11 cellular contexts compared by ENCODE assay signal in the genomic region with DNA sequence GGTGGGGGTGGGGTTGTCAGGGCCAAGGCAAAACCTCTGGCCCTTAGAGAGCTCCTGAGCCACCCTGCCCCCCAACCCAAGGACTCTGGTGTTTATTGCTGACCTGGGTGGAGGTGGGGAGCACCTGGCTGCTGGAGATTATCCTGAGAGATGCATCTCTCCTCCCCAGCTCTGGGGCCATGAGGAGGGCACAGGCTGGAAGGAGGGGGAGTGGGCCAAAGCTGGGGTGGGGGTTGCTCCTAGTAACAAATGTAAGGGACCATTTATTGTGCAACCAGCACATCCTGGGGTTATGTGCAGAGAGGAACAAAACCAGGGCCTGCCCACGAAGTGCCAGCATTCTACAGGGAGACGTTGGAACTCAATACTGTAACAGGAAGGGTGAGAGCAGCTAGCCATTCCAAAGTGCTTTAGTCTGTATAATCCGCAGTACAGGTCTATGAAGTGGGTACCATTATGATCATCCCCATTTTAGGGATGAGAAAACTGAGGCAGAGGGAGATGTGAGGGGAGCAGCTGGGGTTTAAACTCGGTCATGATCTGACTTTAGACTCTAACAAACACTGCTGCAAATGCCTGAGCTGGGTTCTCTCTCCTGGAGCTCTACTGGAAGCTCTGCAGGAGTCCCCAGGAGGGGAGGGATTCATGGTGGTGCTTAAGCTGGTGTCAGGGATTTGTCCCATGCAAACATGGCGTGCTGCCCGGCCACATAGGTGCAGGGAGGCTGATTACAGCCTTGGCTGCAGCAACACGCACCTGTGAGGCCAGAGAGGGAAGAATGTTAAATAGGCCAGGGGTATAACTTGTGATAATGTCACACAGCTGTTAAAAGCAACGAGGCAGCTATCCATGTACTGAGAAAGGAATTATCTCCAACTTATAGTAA. TPM values are rescaled to one million over a fixed set of nuclear protein-coding genes. Genes with fewer than 3 reads are reported as not detected.
DNase-seq lines count a peak whose midpoint lies in the region; ATAC-seq and TF ChIP-seq lines count a peak whose summit lies in the region.
"Had no signal": no experiment of that assay in that cellular context is flagged by ENCODE, and none has a peak within 500 bp of the region (broad histone marks: within the 10 kb centered on the region; RNA-seq: fewer than 3 reads in every experiment).

No MANE protein-coding gene starts in this region.

- peak overlapping the region; percentile 100 for H4K5ac ChIP-seq in IMR-90 (ENCODE audit: low read depth, low read length)

- H3K27me3 Mint-ChIP-seq in CD14-positive monocyte (ENCODE audit: low read depth in 3 of 3), result peaks cover under 1 to 5% (median 4%) of the 10 kb centered on the region in 3 donors
- no peaks in the 10 kb centered on the region for H3K27me3 Mint-ChIP-seq in activated CD8-positive, alpha-beta T cell treated with anti-CD3 and anti-CD28 coated beads for 36 hours
- no peaks in the 10 kb centered on the region for H3K27me3 Mint-ChIP-seq in natural killer cell treated with Interleukin-12 subunit alpha and Interleukin-12 subunit beta and Interleukin-15 and Interleukin-18, amount 100 ng/mL, for 72 hours

- CTCF ChIA-PET in IMR-90 (lab: Yijun Ruan, JAX), result interaction anchor here (0.6 to 1.9 kb wide), 3 partner anchors 36 to 117 kb away, joined by 4 to 7 read pairs (median 5); no protein-coding TSS in a partner anchor
- CTCF ChIA-PET in activated CD8-positive, alpha-beta T cell treated with anti-CD3 and anti-CD28 coated beads for 36 hours (lab: Charles Lee), result interaction anchor here (1.0 to 4.7 kb wide), 7 partner anchors 21 to 179 kb away, joined by 3 to 23 read pairs (median 3); a partner anchor contains a TSS

- no peak for TF ChIP-seq CTCF in CD14-positive monocyte (IDR thresholded peaks at IDR 0.05)
- TF ChIP-seq CTCF in IMR-90 (conservative IDR thresholded peaks at IDR 0.05; ENCODE audit: low read depth, low read length), result no peak
- TF ChIP-seq CTCF in activated CD8-positive, alpha-beta T cell treated with anti-CD3 and anti-CD28 coated beads for 36 hours (IDR thresholded peaks at IDR 0.05), result no peak

- no peak overlapping the region for H2BK20ac ChIP-seq in IMR-90 (ENCODE audit: low read depth, low read length)

- peak overlapping the region; percentile 93 to 96; a peak in 2 of 4 replicates for H4K8ac ChIP-seq in IMR-90 (ENCODE audit: low read depth in 2 of 2, low read length in 2 of 2)

- H3K4ac ChIP-seq in IMR-90 (ENCODE audit: low read depth, low read length), result no peak overlapping the region

- peak overlapping the region; percentile 94 for H2AK9ac ChIP-seq in IMR-90 (replicated peaks; ENCODE audit: low read depth, low read length, poor library complexity)

- peaks cover 13% of the 10 kb centered on the region for H3K9me1 ChIP-seq in IMR-90 (ENCODE audit: insufficient read depth, low read length)

- peak overlapping the region; percentile 81; the same call in 1 of the 2 replicates for H2AK5ac ChIP-seq in IMR-90 (ENCODE audit: low read depth, low read length)

- peak overlapping the region; percentile 95 to 99 (median 98) for H3K27ac Mint-ChIP-seq in CD14-positive monocyte
- H3K27ac Mint-ChIP-seq in activated CD8-positive, alpha-beta T cell treated with anti-CD3 and anti-CD28 coated beads for 36 hours, result peak overlapping the region; percentile 49
- H3K27ac Mint-ChIP-seq in natural killer cell treated with Interleukin-12 subunit alpha and Interleukin-12 subunit beta and Interleukin-15 and Interleukin-18, amount 100 ng/mL, for 72 hours, result peak overlapping the region; percentile 96 to 100

- ATAC-seq in IMR-90 (ENCODE audit: low read depth) (no peak), HG03565 (IDR thresholded peaks at IDR 0.05; ENCODE audit: unreplicated experiment) (no peak), GM18861 (IDR thresholded peaks at IDR 0.05; ENCODE audit: unreplicated experiment) (no peak)
- no peak for ATAC-seq in activated CD8-positive, alpha-beta T cell treated with anti-CD3 and anti-CD28 coated beads for 36 hours
- ATAC-seq in natural killer cell treated with Interleukin-12 subunit alpha and Interleukin-12 subunit beta and Interleukin-15 and Interleukin-18, amount 100 ng/mL, for 72 hours, result no peak

- H3K18ac ChIP-seq in IMR-90 (ENCODE audit: low read depth, low read length), result no peak overlapping the region

- H2AFZ ChIP-seq in IMR-90 (replicated peaks; ENCODE audit: low read length, poor library complexity), result peak overlapping the region; percentile 92

- no TSS peak for BruUV-seq in IMR-90 (replicated peaks; lab: Mats Ljungman, UMichigan)

- H3K9ac ChIP-seq in IMR-90 (ENCODE audit: low read depth, low read length), result no peak overlapping the region

- H3K4me3 Mint-ChIP-seq in CD14-positive monocyte, result peak overlapping the region; percentile 35 to 51
- H3K4me3 Mint-ChIP-seq in activated CD8-positive, alpha-beta T cell treated with anti-CD3 and anti-CD28 coated beads for 36 hours, result no peak overlapping the region
- H3K4me3 Mint-ChIP-seq in natural killer cell treated with Interleukin-12 subunit alpha and Interleukin-12 subunit beta and Interleukin-15 and Interleukin-18, amount 100 ng/mL, for 72 hours, result no peak overlapping the region

- no peaks in the 10 kb centered on the region for H3K9me3 Mint-ChIP-seq in CD14-positive monocyte
- no peaks in the 10 kb centered on the region for H3K9me3 Mint-ChIP-seq in activated CD8-positive, alpha-beta T cell treated with anti-CD3 and anti-CD28 coated beads for 36 hours
- no peaks in the 10 kb centered on the region for H3K9me3 Mint-ChIP-seq in natural killer cell treated with Interleukin-12 subunit alpha and Interleukin-12 subunit beta and Interleukin-15 and Interleukin-18, amount 100 ng/mL, for 72 hours

- H4K20me1 ChIP-seq in IMR-90 (ENCODE audit: insufficient read depth, low read length), result no peaks in the 10 kb centered on the region

- no peaks in the 10 kb centered on the region for H3K36me3 ChIP-seq in IMR-90 (ENCODE audit: control insufficient read depth, insufficient read depth, low read length)

- no peak overlapping the region for H2BK5ac ChIP-seq in IMR-90 (ENCODE audit: low read depth, low read length, poor library complexity, severe bottlenecking)

- H3K9me3 ChIP-seq in IMR-90 (ENCODE audit: control insufficient read depth, insufficient read depth, low read length), result no peaks in the 10 kb centered on the region

- H4K91ac ChIP-seq in IMR-90 (ENCODE audit: insufficient read depth, low read depth, low read length), result no peak overlapping the region

- no peak overlapping the region for H3K4me2 ChIP-seq in IMR-90 (ENCODE audit: low read depth, low read length)

- intact Hi-C loops in CD14-positive monocyte (cut with micrococcal nuclease), result loop anchor here in 1 of 2 donors (10.0 kb wide), 2 partner anchors 118 to 212 kb away; a partner anchor contains a TSS
- intact Hi-C loops in IMR-90 (cut with micrococcal nuclease), result no loop called here
- intact Hi-C loops in activated CD8-positive, alpha-beta T cell treated with anti-CD3 and anti-CD28 coated beads for 36 hours (cut with micrococcal nuclease), result no loop called here

- DNase-seq in CD14-positive monocyte (ENCODE audit: low spot score) (no peak), IMR-90 (no peak), NK-92 (lab: John Stamatoyannopoulos, UW; ENCODE audit: unreplicated experiment) (no peak), NCI-H2029 treated with DMSO at 0.1 percent for 48 hours (lab: John Stamatoyannopoulos, UW) (no peak)
- no peak for DNase-seq in activated CD8-positive, alpha-beta T cell treated with anti-CD3 and anti-CD28 coated beads for 36 hours
- no peak for DNase-seq in natural killer cell treated with Interleukin-12 subunit alpha and Interleukin-12 subunit beta and Interleukin-15 and Interleukin-18, amount 100 ng/mL, for 72 hours (ENCODE audit: low spot score)
- DNase-seq: aorta; NCI-H2107; stimulated activated CD4-positive, alpha-beta T cell treated with anti-CD3 and anti-CD28 coated beads, Interleukin-2, amount 100 ng/mL, for 24 hours had no signal

- H3K36me3 Mint-ChIP-seq in CD14-positive monocyte, result peaks cover 19 to 22% of the 10 kb centered on the region in 2 donors
- H3K36me3 Mint-ChIP-seq in activated CD8-positive, alpha-beta T cell treated with anti-CD3 and anti-CD28 coated beads for 36 hours (ENCODE audit: low read depth), result no peaks in the 10 kb centered on the region
- H3K36me3 Mint-ChIP-seq in natural killer cell treated with Interleukin-12 subunit alpha and Interleukin-12 subunit beta and Interleukin-15 and Interleukin-18, amount 100 ng/mL, for 72 hours, result no peaks in the 10 kb centered on the region

- H3K56ac ChIP-seq in IMR-90 (ENCODE audit: extremely low read depth, insufficient read depth, low read length), result no peak overlapping the region

- peaks cover 69% of the 10 kb centered on the region for H3K4me1 Mint-ChIP-seq in CD14-positive monocyte
- H3K4me1 Mint-ChIP-seq in activated CD8-positive, alpha-beta T cell treated with anti-CD3 and anti-CD28 coated beads for 36 hours (ENCODE audit: low read depth), result peaks cover 36% of the 10 kb centered on the region
- peaks cover 40 to 47% of the 10 kb centered on the region in 2 donors for H3K4me1 Mint-ChIP-seq in natural killer cell treated with Interleukin-12 subunit alpha and Interleukin-12 subunit beta and Interleukin-15 and Interleukin-18, amount 100 ng/mL, for 72 hours (ENCODE audit: low read depth in 2 of 2)

- POLR2A ChIA-PET in IMR-90 (lab: Charles Lee; ENCODE audit: unreplicated experiment), result no interaction called here
- POLR2A ChIA-PET in activated CD8-positive, alpha-beta T cell treated with anti-CD3 and anti-CD28 coated beads for 36 hours (lab: Charles Lee), result interaction anchor here (0.6 to 4.3 kb wide), 7 partner anchors 10 to 149 kb away, joined by 3 to 16 read pairs (median 3); a partner anchor contains a TSS

- no peak overlapping the region for H3K27ac ChIP-seq in IMR-90 (ENCODE audit: insufficient read depth, low read length)

- dilution Hi-C loops in IMR-90 (cut with HindIII; ENCODE audit: low sequenced_read_pairs, unreplicated experiment), result no loop called here

- 73% methylated on average over 4 of the region's 8 CpGs; no CpG with 5 or more reads in 1 of the 2 experiments for WGBS in IMR-90 (ENCODE audit: extremely low coverage in 2 of 2, insufficient read length in 1 of 2), 2 experiments

- H3K14ac ChIP-seq in IMR-90 (replicated peaks; ENCODE audit: low read depth, low read length), result no peak overlapping the region

- in situ Hi-C loops in IMR-90 (cut with MboI; ENCODE audit: low sequenced_read_pairs), result loop anchor here (10.0 kb wide), 2 partner anchors 98 to 198 kb away; a partner anchor contains a TSS

- peaks cover 4 to 26% of the 10 kb centered on the region in 2 experiments; a peak in 3 of 4 replicates for H3K79me1 ChIP-seq in IMR-90 (ENCODE audit: low read depth in 1 of 2, low read length in 2 of 2)

- no peak overlapping the region for H3K23ac ChIP-seq in IMR-90 (ENCODE audit: low read depth, low read length)

- no peak overlapping the region for H2BK120ac ChIP-seq in IMR-90 (ENCODE audit: low read depth, low read length)

- no peak for TF ChIP-seq RAD21 in IMR-90 (IDR thresholded peaks at IDR 0.05; ENCODE audit: low read length)

- H2BK15ac ChIP-seq in IMR-90 (ENCODE audit: low read depth, low read length), result no peak overlapping the region

- no peak for TF ChIP-seq POLR2A in IMR-90 (IDR thresholded peaks at IDR 0.05; ENCODE audit: low read depth, low read length)

- H3K4me3 ChIP-seq in IMR-90 (ENCODE audit: insufficient read depth, low read depth, low read length), result no peak overlapping the region

- peaks cover 26% of the 10 kb centered on the region for H3K4me1 ChIP-seq in IMR-90 (ENCODE audit: control insufficient read depth, insufficient read depth, low read length)

- H3K27me3 ChIP-seq in IMR-90 (ENCODE audit: control insufficient read depth, insufficient read depth, low read length), result peaks cover 7% of the 10 kb centered on the region; the same call in 1 of the 2 replicates

RNA-seq across cellular contexts. Expression of a gene that starts 1.3 kb away (rescaled TPM):
- polyA plus RNA-seq in CD14-positive monocyte, result 10 to 100 TPM; 36.9 to 68.6 TPM
- 1.3 and 1.4 TPM in 2 replicates for total RNA-seq in IMR-90 (2012; rRNA removed)
- polyA plus RNA-seq in IMR-90 (2012; rRNA removed), result 8.3 and 10.0 TPM in 2 replicates
- polyA plus RNA-seq in IMR-90 (2012; cell fraction: cytosol; rRNA removed), result 6.7 and 10.1 TPM in 2 replicates
- polyA plus RNA-seq in IMR-90 (2012; cell fraction: nucleus; rRNA removed; ENCODE audit: low replicate concordance), result 29.5 and 54.3 TPM in 2 replicates
- total RNA-seq in activated CD8-positive, alpha-beta T cell treated with anti-CD3 and anti-CD28 coated beads for 36 hours, result 10 to 100 TPM; 19.9 to 20.4 TPM
- 100 to 1,000 TPM; 156 to 234 TPM for total RNA-seq in natural killer cell treated with Interleukin-12 subunit alpha and Interleukin-12 subunit beta and Interleukin-15 and Interleukin-18, amount 100 ng/mL, for 72 hours

RNA-seq across cellular contexts. Expression of a gene that starts 34.9 kb away (rescaled TPM):
- polyA plus RNA-seq in CD14-positive monocyte, result not detected
- 1.3 and 1.7 TPM in 2 replicates for total RNA-seq in IMR-90 (2012; rRNA removed)
- polyA plus RNA-seq in IMR-90 (2012; rRNA removed), result 2.9 and 3.5 TPM in 2 replicates
- polyA plus RNA-seq in IMR-90 (2012; cell fraction: cytosol; rRNA removed), result 3.6 and 4.3 TPM in 2 replicates
- 1.2 and 1.9 TPM in 2 replicates for polyA plus RNA-seq in IMR-90 (2012; cell fraction: nucleus; rRNA removed; ENCODE audit: low replicate concordance)
- total RNA-seq in activated CD8-positive, alpha-beta T cell treated with anti-CD3 and anti-CD28 coated beads for 36 hours, result under 1 TPM in 1 of 2 experiments, not detected in 1; 0.23 TPM
- 1 to 10 TPM; 1.0 to 2.9 TPM for total RNA-seq in natural killer cell treated with Interleukin-12 subunit alpha and Interleukin-12 subunit beta and Interleukin-15 and Interleukin-18, amount 100 ng/mL, for 72 hours

RNA-seq across cellular contexts. Expression of a gene that starts 35.2 kb away (rescaled TPM):
- polyA plus RNA-seq in CD14-positive monocyte (not detected), IMR-90 (2012; rRNA removed) (0.19 and 0.21 TPM in 2 replicates)
- not detected in 2 replicates for total RNA-seq in IMR-90 (2012; rRNA removed)
- 0.08 and 0.32 TPM in 2 replicates for polyA plus RNA-seq in IMR-90 (2012; cell fraction: cytosol; rRNA removed)
- 0.92 and 1.8 TPM in 2 replicates for polyA plus RNA-seq in IMR-90 (2012; cell fraction: nucleus; rRNA removed; ENCODE audit: low replicate concordance)
- under 1 TPM in 1 of 2 experiments, not detected in 1; 0.34 TPM for total RNA-seq in activated CD8-positive, alpha-beta T cell treated with anti-CD3 and anti-CD28 coated beads for 36 hours
- total RNA-seq in natural killer cell treated with Interleukin-12 subunit alpha and Interleukin-12 subunit beta and Interleukin-15 and Interleukin-18, amount 100 ng/mL, for 72 hours, result under 1 TPM in 1 of 2 donors, not detected in 1; 0.78 TPM
- total RNA-seq: aorta had no signal
- polyA plus RNA-seq: aorta had no signal

RNA-seq across cellular contexts. Expression of a gene that starts 37.3 kb away (rescaled TPM):
- polyA plus RNA-seq in CD14-positive monocyte (not detected), IMR-90 (2012; rRNA removed) (0.32 TPM in 2 replicates)
- under 0.01 TPM in 1 of 2 replicates, not detected in the other for total RNA-seq in IMR-90 (2012; rRNA removed)
- polyA plus RNA-seq in IMR-90 (2012; cell fraction: cytosol; rRNA removed), result 0.24 and 0.26 TPM in 2 replicates
- polyA plus RNA-seq in IMR-90 (2012; cell fraction: nucleus; rRNA removed; ENCODE audit: low replicate concordance), result 1.4 and 3.8 TPM in 2 replicates
- not detected for total RNA-seq in activated CD8-positive, alpha-beta T cell treated with anti-CD3 and anti-CD28 coated beads for 36 hours
- under 1 TPM in 1 of 2 donors, not detected in 1; 0.78 TPM for total RNA-seq in natural killer cell treated with Interleukin-12 subunit alpha and Interleukin-12 subunit beta and Interleukin-15 and Interleukin-18, amount 100 ng/mL, for 72 hours
- polyA plus RNA-seq: aorta had no signal

RNA-seq across cellular contexts. Expression of a gene that starts 49.6 kb away (rescaled TPM):
- 1 to 10 TPM; 1.3 to 4.5 TPM for polyA plus RNA-seq in CD14-positive monocyte
- 17.6 and 20.0 TPM in 2 replicates for total RNA-seq in IMR-90 (2012; rRNA removed)
- 14.3 and 17.6 TPM in 2 replicates for polyA plus RNA-seq in IMR-90 (2012; rRNA removed)
- 9.1 and 12.2 TPM in 2 replicates for polyA plus RNA-seq in IMR-90 (2012; cell fraction: cytosol; rRNA removed)
- polyA plus RNA-seq in IMR-90 (2012; cell fraction: nucleus; rRNA removed; ENCODE audit: low replicate concordance), result 43.5 and 62.5 TPM in 2 replicates
- total RNA-seq in activated CD8-positive, alpha-beta T cell treated with anti-CD3 and anti-CD28 coated beads for 36 hours, result 10 to 100 TPM; 36.8 to 39.5 TPM
- total RNA-seq in natural killer cell treated with Interleukin-12 subunit alpha and Interleukin-12 subunit beta and Interleukin-15 and Interleukin-18, amount 100 ng/mL, for 72 hours, result 10 to 100 TPM; 46.7 to 66.9 TPM

Comparison
In these comparisons a context has a peak if more than half of its experiments do, and no peak if none do; other contexts are left out.
1. H3K4me3 Mint-ChIP-seq: peak in CD14-positive monocyte (2 of 2); none in activated CD8-positive, alpha-beta T cell treated with anti-CD3 and anti-CD28 coated beads for 36 hours (single experiment) and natural killer cell treated with Interleukin-12 subunit alpha and Interleukin-12 subunit beta and Interleukin-15 and Interleukin-18, amount 100 ng/mL, for 72 hours (single experiment).
2. RNA of a gene that starts 1.3 kb away (total RNA-seq): 156 to 234 TPM in natural killer cell treated with Interleukin-12 subunit alpha and Interleukin-12 subunit beta and Interleukin-15 and Interleukin-18, amount 100 ng/mL, for 72 hours; 19.9 to 20.4 TPM in activated CD8-positive, alpha-beta T cell treated with anti-CD3 and anti-CD28 coated beads for 36 hours and 1.3 to 1.4 TPM in IMR-90; every median in the first group is over 4 times any median in the second.
3. Peak in every context shown above with its lines, with median percentiles within 50 percentile points of each other: H3K27ac Mint-ChIP-seq.